ENCODE assay signal across 16 cellular contexts in the genomic region with DNA sequence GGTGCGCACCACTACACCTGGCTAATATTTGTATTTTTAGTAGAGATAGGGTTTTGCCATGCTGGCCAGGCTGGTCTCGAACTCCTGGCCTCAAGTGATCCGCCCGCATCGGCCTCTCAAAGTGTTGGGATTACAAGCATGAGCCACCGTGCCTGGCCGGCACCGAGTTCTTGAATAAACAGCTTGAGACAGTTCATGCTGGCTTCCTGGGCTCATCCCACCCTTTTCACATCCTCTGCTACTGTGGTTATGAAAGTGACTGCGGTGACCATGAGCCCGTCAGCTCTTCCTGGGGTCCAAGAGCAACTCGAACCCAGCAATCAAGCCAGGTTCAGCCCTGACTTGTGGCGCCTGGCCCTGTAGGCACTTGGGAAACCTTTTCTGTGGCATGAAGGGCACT.
"Had no signal": no experiment of that assay in that cellular context is flagged by ENCODE, and none has a peak within 500 bp of the region (broad histone marks: within the 10 kb centered on the region; RNA-seq: fewer than 3 reads in every experiment).

No MANE protein-coding gene starts in this region.

- H3K27ac ChIP-seq: foreskin keratinocyte, neural progenitor cell, ovary, suprapubic skin, tibial nerve had no signal

- H3K27me3 ChIP-seq: foreskin keratinocyte, neural progenitor cell, ovary, suprapubic skin, tibial nerve had no signal

- H3K4me1 ChIP-seq: foreskin keratinocyte, neural progenitor cell, suprapubic skin had no signal

- H3K4me3 Mint-ChIP-seq: naive B cell, neural progenitor cell had no signal

- H3K4me3 ChIP-seq: neural progenitor cell, ovary, suprapubic skin, tibial nerve had no signal

- DNase-seq: cerebellar nuclear complex; dermis blood vessel endothelial cell; foreskin keratinocyte; left colon; mesendoderm; naive B cell; nucleus accumbens; ovary; right cardiac atrium; small intestine; stimulated activated CD4-positive, alpha-beta T cell treated with anti-CD3 and anti-CD28 coated beads, Interleukin-2, amount 100 ng/mL, for 48 hours; stimulated activated naive CD8-positive, alpha-beta T cell treated with anti-CD3 and anti-CD28 coated beads, Interleukin-15, Interleukin-2, amounts not matched to agents 100 U/mL and 50 U/mL, for 24 hours had no signal

- H3K27me3 Mint-ChIP-seq: naive B cell, progenitor cell of endocrine pancreas had no signal

- H3K9me3 Mint-ChIP-seq: naive B cell, neural progenitor cell had no signal

- H3K9me3 ChIP-seq: ovary, suprapubic skin, tibial nerve had no signal

- H3K27ac Mint-ChIP-seq: neural progenitor cell, progenitor cell of endocrine pancreas had no signal

- ATAC-seq: foreskin keratinocyte; left colon; right cardiac atrium; stimulated activated naive CD8-positive, alpha-beta T cell treated with anti-CD3 and anti-CD28 coated beads, Interleukin-15, Interleukin-2, amounts not matched to agents 100 U/mL and 50 U/mL, for 24 hours had no signal

- H3K36me3 ChIP-seq: neural progenitor cell, ovary, suprapubic skin had no signal

- H3K36me3 Mint-ChIP-seq: naive B cell, neural progenitor cell had no signal
